Comparison of ENCODE assay signal across 6 cellular contexts in genomic region chr12:29275834-29276233, GRCh38.
"Had no signal": no experiment of that assay in that cellular context is flagged by ENCODE, and none has a peak within 500 bp of the region (broad histone marks: within the 10 kb centered on the region; RNA-seq: fewer than 3 reads in every experiment).

No MANE protein-coding gene starts in this region.

- DNase-seq: GM23248, GOT3, H7, IMR-90 had no signal

- H3K27ac ChIP-seq: GM23248 had no signal

- H3K36me3 ChIP-seq: HAP-1 had no signal

- ATAC-seq: K562 had no signal

- H3K9me3 ChIP-seq: HAP-1 had no signal

- H3K4me1 ChIP-seq: HAP-1 had no signal

- H3K9ac ChIP-seq: GM23248 had no signal

- H3K4me3 ChIP-seq: GM23248, HAP-1, K562 had no signal
